ENCODE assay signal across 10 cellular contexts in genomic region chr1:169113613-169114119, GRCh38. TPM values are rescaled to one million over a fixed set of nuclear protein-coding genes. Genes with fewer than 3 reads are reported as not detected.
A peak's percentile ranks its signal among the peaks of the same experiment; 100 is the strongest.
DNase-seq lines count a peak whose midpoint lies in the region; ATAC-seq, FAIRE-seq and TF ChIP-seq lines count a peak whose summit lies in the region.
"Had no signal": no experiment of that assay in that cellular context is flagged by ENCODE, and none has a peak within 500 bp of the region (broad histone marks: within the 10 kb centered on the region; RNA-seq: fewer than 3 reads in every experiment).

No MANE protein-coding gene starts in this region.

- peak overlapping the region; percentile 45; the same call in 1 of the 2 replicates for H2AK5ac ChIP-seq in H1 (ENCODE audit: low read depth, low read length)
- no peak overlapping the region for H2AK5ac ChIP-seq in mesendoderm (ENCODE audit: low read length)

- TF ChIP-seq EP300 in H1 (IDR thresholded peaks at IDR 0.05; ENCODE audit: borderline replicate concordance in 1 of 2, low read depth in 2 of 2, low read length in 2 of 2): no peak

- H3K23ac ChIP-seq in H1 (ENCODE audit: insufficient read length): no peak overlapping the region
- peak overlapping the region; percentile 35 for H3K23ac ChIP-seq in mesendoderm (ENCODE audit: low read length)

- H3K14ac ChIP-seq in H1 (ENCODE audit: insufficient read length): no peak overlapping the region

- peaks cover 7% of the 10 kb centered on the region; the same call in 1 of the 2 replicates for H3K79me1 ChIP-seq in H1 (ENCODE audit: low read depth, low read length)
- H3K79me1 ChIP-seq in mesendoderm (ENCODE audit: low read length): peaks cover 21% of the 10 kb centered on the region

- H3K4me3 ChIP-seq in MG63 (no peak overlapping the region), H1 (ENCODE audit: extremely low read depth in 1 of 4, insufficient read depth in 2 of 4, low read depth in 3 of 4, low read length in 4 of 4) (peak overlapping the region in 2 of 4 experiments; percentile 2 to 48; a peak in 2 of 8 replicates), mesendoderm (ENCODE audit: low read length) (no peak overlapping the region)
- H3K4me3 ChIP-seq: skin epidermis had no signal

- no peak for TF ChIP-seq CTCF in H1 (IDR thresholded peaks at IDR 0.05; ENCODE audit: control extremely low read depth in 1 of 3, insufficient read depth in 1 of 3, low read depth in 1 of 3, low read length in 3 of 3)
- TF ChIP-seq CTCF in GM20000 (IDR thresholded peaks at IDR 0.05; ENCODE audit: extremely low read depth, missing control alignments): no peak

- H3K56ac ChIP-seq in H1 (replicated peaks; ENCODE audit: insufficient read length, low read depth, low read length): peak overlapping the region; percentile 24
- no peak overlapping the region for H3K56ac ChIP-seq in mesendoderm (ENCODE audit: low read length)

- H3K18ac ChIP-seq in H1 (ENCODE audit: extremely low read depth, low read length) (peak overlapping the region; percentile 86), mesendoderm (ENCODE audit: low read length) (no peak overlapping the region)

- peaks cover 5 to 11% of the 10 kb centered on the region in 2 experiments for H4K20me1 ChIP-seq in H1 (replicated peaks in 1 of 2; ENCODE audit: control insufficient read depth in 1 of 2, insufficient read depth in 2 of 2, low read length in 2 of 2)

- no peak overlapping the region for H2BK120ac ChIP-seq in H1 (replicated peaks; ENCODE audit: low read depth, low read length)
- H2BK120ac ChIP-seq in mesendoderm (ENCODE audit: low read depth, low read length): no peak overlapping the region

- peak overlapping the region; percentile 30; the same call in 1 of the 2 replicates for H2BK12ac ChIP-seq in H1 (ENCODE audit: low read depth, low read length)

- H3K9me3 ChIP-seq in MG63: no peaks in the 10 kb centered on the region
- H3K9me3 ChIP-seq in H1 (ENCODE audit: insufficient read depth in 2 of 2, low read depth in 1 of 2, low read length in 1 of 2): no peaks in the 10 kb centered on the region

- no peak overlapping the region for H2AFZ ChIP-seq in H1 (ENCODE audit: low read length)

- H3K36me3 ChIP-seq in MG63: no peaks in the 10 kb centered on the region; the same call in 1 of the 2 replicates
- H3K36me3 ChIP-seq in H1 (ENCODE audit: control insufficient read depth in 2 of 4, insufficient read depth in 4 of 4, low read length in 3 of 4): peaks cover 2 to 39% (median 15%) of the 10 kb centered on the region in 4 experiments; a peak in 6 of 8 replicates
- H3K36me3 ChIP-seq in mesendoderm (ENCODE audit: control insufficient read depth, insufficient read depth, low read length): peaks cover 11% of the 10 kb centered on the region

- POLR2A ChIA-PET in H1 (lab: Charles Lee; ENCODE audit: partially characterized antibody): no interaction called here

- H3K79me2 ChIP-seq in H1 (ENCODE audit: control insufficient read depth in 1 of 2, insufficient read depth in 2 of 2, low read length in 2 of 2) (peaks cover 9 to 73% of the 10 kb centered on the region in 2 experiments), mesendoderm (ENCODE audit: control insufficient read depth, insufficient read depth, low read length) (peaks cover 33% of the 10 kb centered on the region)

- no peak overlapping the region for H2BK20ac ChIP-seq in H1 (ENCODE audit: low read length)

- no peak overlapping the region for H4K91ac ChIP-seq in H1 (replicated peaks; ENCODE audit: insufficient read length, low read length)

- H4K8ac ChIP-seq in H1 (ENCODE audit: extremely low read depth, insufficient read depth, low read length) (no peak overlapping the region), mesendoderm (ENCODE audit: low read depth, low read length) (no peak overlapping the region)

- peaks cover 8 to 22% (median 18%) of the 10 kb centered on the region in 4 experiments for H3K4me1 ChIP-seq in H1 (replicated peaks in 1 of 4; ENCODE audit: control insufficient read depth in 3 of 4, insufficient read depth in 4 of 4, low read length in 3 of 4)
- H3K4me1 ChIP-seq in mesendoderm (ENCODE audit: control insufficient read depth, low read depth, low read length): peaks cover 17% of the 10 kb centered on the region

- WGBS in H1 (ENCODE audit: extremely low coverage in 1 of 2, insufficient coverage in 1 of 2, insufficient read length in 1 of 2, insufficient replicate concordance in 2 of 2, low coverage in 1 of 2, low lambda C conversion rate in 2 of 2, missing lambda C conversion rate in 1 of 2), 2 experiments: 73% methylated on average over 4 of the region's 4 CpGs; no CpG with 5 or more reads in 1 of the 2 experiments
- WGBS in mesendoderm (ENCODE audit: extremely low coverage, insufficient coverage, low lambda C conversion rate): no CpG with 5 or more reads among the region's 4 CpGs

- TF ChIP-seq POLR2A in H1 (IDR thresholded peaks at IDR 0.05; ENCODE audit: control extremely low read depth in 1 of 2, low read depth in 2 of 2, low read length in 2 of 2): no peak
- TF ChIP-seq POLR2A in GM18505 (IDR thresholded peaks at IDR 0.05; ENCODE audit: borderline replicate concordance, extremely low read depth, insufficient read depth, insufficient read length): no peak

- CTCF ChIA-PET in H1 (lab: Charles Lee; ENCODE audit: partially characterized antibody): interaction anchor here (1.2 kb wide), 1 partner anchor 235 kb away, joined by 3 read pairs; no protein-coding TSS in a partner anchor

- no peak overlapping the region for H2BK15ac ChIP-seq in H1 (ENCODE audit: low read length)
- H2BK15ac ChIP-seq in mesendoderm (replicated peaks; ENCODE audit: low read depth): no peak overlapping the region

- H4K5ac ChIP-seq in H1 (ENCODE audit: insufficient read length, low read depth, low read length) (peak overlapping the region; percentile 53), mesendoderm (ENCODE audit: low read length) (no peak overlapping the region)

- TF ChIP-seq RAD21 in H1 (IDR thresholded peaks at IDR 0.05 in 1 of 2, conservative IDR thresholded peaks at IDR 0.05 in 1 of 2; ENCODE audit: low read depth in 2 of 2, low read length in 2 of 2): peak; percentile 5 to 18; a peak in 1 of 4 replicates

- H3K23me2 ChIP-seq in H1 (ENCODE audit: low read depth, low read length): peaks cover 2% of the 10 kb centered on the region; the same call in 1 of the 2 replicates

- H3K27ac ChIP-seq in H1 (ENCODE audit: low read depth, low read length) (peak overlapping the region; percentile 30; the same call in 1 of the 2 replicates), mesendoderm (ENCODE audit: low read depth, low read length) (peak overlapping the region; percentile 16)

- no peaks in the 10 kb centered on the region for H3K27me3 ChIP-seq in MG63
- H3K27me3 ChIP-seq in H1 (replicated peaks in 1 of 4; ENCODE audit: control insufficient read depth in 3 of 4, extremely low read depth in 1 of 4, insufficient read depth in 3 of 4, low read length in 3 of 4): no peaks in the 10 kb centered on the region
- no peaks in the 10 kb centered on the region for H3K27me3 ChIP-seq in mesendoderm (ENCODE audit: insufficient read depth, low read length, poor library complexity)

- H2BK5ac ChIP-seq in H1 (ENCODE audit: low read depth, low read length) (peak overlapping the region; percentile 92; the same call in 1 of the 2 replicates), mesendoderm (ENCODE audit: low read length) (no peak overlapping the region)

- ATAC-seq in GM18505 (IDR thresholded peaks at IDR 0.05; ENCODE audit: unreplicated experiment): no peak

- FAIRE-seq in H1 (lab: Jason Lieb, UNC): no peak

- DNase-seq in AG20443 (ENCODE audit: low spot score) (peak; percentile 87), MG63 (peak; percentile 79), H1 (ENCODE audit: low read depth in 1 of 2, low spot score in 2 of 2) (peak in 1 of 2 experiments; percentile 29), mesendoderm (peak; percentile 96), GM20000 (ENCODE audit: low spot score) (no peak), NCI-H1417 treated with DMSO at 0.1 percent for 48 hours (lab: John Stamatoyannopoulos, UW) (no peak)
- DNase-seq in stimulated activated CD4-positive, alpha-beta T cell treated with anti-CD3 and anti-CD28 coated beads, Interleukin-4, amount 100 ng/mL, for 24 hours: no peak
- DNase-seq: DMS 273 treated with DMSO at 0.1 percent for 48 hours had no signal

- no peak overlapping the region; a peak in 2 of 7 replicates for H3K9ac ChIP-seq in H1 (replicated peaks in 1 of 4; ENCODE audit: extremely low read depth in 1 of 4, low read depth in 3 of 4, low read length in 3 of 4)
- no peak overlapping the region for H3K9ac ChIP-seq in mesendoderm (ENCODE audit: low read length)

- peak overlapping the region; percentile 46 to 58 for H3K4me2 ChIP-seq in H1 (ENCODE audit: insufficient read depth in 1 of 2, low read depth in 2 of 2, low read length in 2 of 2)
- H3K4me2 ChIP-seq in mesendoderm (ENCODE audit: low read length): no peak overlapping the region

- H3K4ac ChIP-seq in H1 (replicated peaks; ENCODE audit: insufficient read length, low read depth, low read length): no peak overlapping the region
- no peak overlapping the region for H3K4ac ChIP-seq in mesendoderm (ENCODE audit: low read depth, low read length)

TF ChIP-seq in H1, 55 proteins besides CTCF, POLR2A, EP300 and RAD21 (continues in another document):
- TF ChIP-seq JUND (IDR thresholded peaks at IDR 0.05; ENCODE audit: low read length): 0 out of 2 replicates have a peak, but pooled peaks have one; percentile 14

RNA-seq across cellular contexts. Expression of gene ATP1B1, which starts 7.2 kb away (rescaled TPM):
- 2.5 and 3.7 TPM in 2 replicates for total RNA-seq in MG63 (2014; rRNA removed; shearing (Covaris generic); ENCODE audit: low replicate concordance)
- 76.4 and 76.5 TPM in 2 replicates for total RNA-seq in H1 (2021; fragmentation: NEBNext Ultra II Directional; extraction: Animal tissue kit (Norgen Biotek cat#: 25700))
- 10.1 and 16.3 TPM in 2 replicates for polyA plus RNA-seq in H1 (2011; rRNA removed)
- 17.7 TPM for polyA plus RNA-seq in H1 (2011; cell fraction: cytosol; rRNA removed)
- polyA plus RNA-seq in H1 (2011; cell fraction: nucleus; rRNA removed): 7.5 TPM
- 29.3 to 39.3 TPM (median 31.3 TPM) in 4 replicates for polyA plus RNA-seq in H1 (2012, experiment 1 of 2)
- polyA plus RNA-seq in H1 (2012, experiment 2 of 2): 10.7 TPM
- 111 TPM for polyA plus RNA-seq in H1 (2013, experiment 1 of 2)
- polyA plus RNA-seq in H1 (2013, experiment 2 of 2): 132 TPM
- polyA minus RNA-seq in H1 (2011; rRNA and poly(A)+ RNA removed): 19.5 and 20.0 TPM in 2 replicates
- 29.3 TPM for polyA minus RNA-seq in H1 (2011; cell fraction: cytosol; rRNA and poly(A)+ RNA removed)
- 19.0 TPM for polyA minus RNA-seq in H1 (2011; cell fraction: nucleus; rRNA and poly(A)+ RNA removed)
- 33.8 TPM for polyA plus RNA-seq in mesendoderm (2013, experiment 1 of 2)
- 36.1 TPM for polyA plus RNA-seq in mesendoderm (2013, experiment 2 of 2)

Comparison
In these comparisons a context has a peak if more than half of its experiments do, and no peak if none do; other contexts are left out.
1. DNase-seq: peak in AG20443 (single experiment), MG63 (single experiment) and mesendoderm (single experiment); none in GM20000 (single experiment), stimulated activated CD4-positive, alpha-beta T cell treated with anti-CD3 and anti-CD28 coated beads, Interleukin-4, amount 100 ng/mL, for 24 hours (single experiment) and NCI-H1417 treated with DMSO at 0.1 percent for 48 hours (single experiment).
2. RNA of gene ATP1B1, which starts 7.2 kb away (total RNA-seq): 76.4 to 76.5 TPM in H1; 2.5 to 3.7 TPM in MG63; every median in the first group is over 10 times any median in the second.